Comparison of ENCODE assay signal across 10 cellular contexts in the genomic region with DNA sequence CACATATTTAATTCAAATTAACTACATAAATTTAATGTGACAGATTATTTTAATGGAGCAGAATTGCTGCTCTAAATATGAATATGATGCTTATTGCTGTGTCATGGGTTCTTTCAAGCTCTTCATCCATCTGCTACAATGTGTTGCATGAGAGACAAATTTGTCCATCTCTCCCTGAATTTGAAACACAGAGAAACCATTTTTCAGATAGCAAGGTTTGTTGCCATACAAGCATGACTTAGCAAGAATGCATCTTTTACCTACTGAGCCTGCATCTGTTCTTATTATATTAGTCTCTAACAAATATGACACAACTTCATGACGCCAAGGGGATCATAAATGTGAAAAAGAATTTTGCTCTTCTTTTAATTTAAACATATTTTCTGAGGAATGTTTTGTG.
"Had no signal": no experiment of that assay in that cellular context is flagged by ENCODE, and none has a peak within 500 bp of the region (broad histone marks: within the 10 kb centered on the region; RNA-seq: fewer than 3 reads in every experiment).

No MANE protein-coding gene starts in this region.

- H3K36me3 ChIP-seq: HAP-1 had no signal

- H3K27ac ChIP-seq: GM23248, KMS-11 had no signal

- H2AFZ ChIP-seq: GM23248 had no signal

- H3K9ac ChIP-seq: GM23248, KMS-11 had no signal

- FAIRE-seq: HTR-8/SVneo had no signal

- H3K4me3 ChIP-seq: GM23248, HAP-1 had no signal

- H3K4me2 ChIP-seq: KMS-11 had no signal

- H3K4me1 ChIP-seq: HAP-1 had no signal

- ATAC-seq: HCT116 had no signal

- DNase-seq: GM23248, GOT3, H7, IMR-90, Kasumi-1, KBM-7 had no signal

- H3K9me3 ChIP-seq: HAP-1 had no signal
